17 cellular contexts compared by ENCODE assay signal in the genomic region with DNA sequence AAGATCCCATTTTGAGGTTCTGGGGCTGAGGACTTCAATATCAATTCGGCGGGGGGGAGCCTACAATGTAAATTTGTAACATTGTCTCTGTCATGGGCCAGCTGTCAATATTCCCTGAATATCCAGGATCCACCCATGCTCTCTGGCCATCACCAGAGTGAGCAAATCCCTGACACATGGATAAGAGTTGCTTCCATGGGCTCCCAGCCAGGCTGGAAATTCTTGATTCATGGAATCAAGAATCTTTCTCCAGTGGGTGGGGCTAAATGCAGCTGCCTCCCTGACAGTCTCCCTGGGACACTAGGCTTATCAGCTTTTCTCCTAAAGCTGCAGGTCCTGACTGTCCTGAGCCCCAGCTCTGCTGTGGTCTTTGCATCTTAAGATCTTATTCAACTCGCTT.
"Had no signal": no experiment of that assay in that cellular context is flagged by ENCODE, and none has a peak within 500 bp of the region (broad histone marks: within the 10 kb centered on the region; RNA-seq: fewer than 3 reads in every experiment).

No MANE protein-coding gene starts in this region.

- H3K4me3 ChIP-seq: mucosa of descending colon, suprapubic skin, upper lobe of left lung had no signal

- H3K4me1 ChIP-seq: suprapubic skin, upper lobe of left lung had no signal

- H3K27me3 ChIP-seq: upper lobe of left lung had no signal

- H3K27ac ChIP-seq: suprapubic skin, upper lobe of left lung had no signal

- H3K9me3 ChIP-seq: mucosa of descending colon, suprapubic skin, upper lobe of left lung had no signal

- H3K36me3 ChIP-seq: suprapubic skin, upper lobe of left lung had no signal

- ATAC-seq: activated T-helper 17 cell treated with anti-CD3 and anti-CD28 coated beads, Interleukin-2, amount 50 U/mL, for 72 hours; mucosa of descending colon; natural killer cell treated with Interleukin-12 subunit alpha and Interleukin-12 subunit beta and Interleukin-15 and Interleukin-18, amount 100 ng/mL, for 72 hours; T-cell; WTC11 had no signal

- DNase-seq: activated naive CD4-positive, alpha-beta T cell treated with anti-CD3 and anti-CD28 coated beads for 36 hours; activated T-cell treated with anti-CD3 and anti-CD28 coated beads for 4 hours; caudate nucleus; cortex of kidney; effector CD8-positive, alpha-beta T cell; immature natural killer cell; mammary epithelial cell; mucosa of descending colon; stimulated activated CD4-positive, alpha-beta T cell treated with anti-CD3 and anti-CD28 coated beads, Interleukin-2, amount 100 ng/mL, for 48 hours; stimulated activated naive CD4-positive, alpha-beta T cell treated with Interleukin-2 at 50 U/mL for 16 hours; T-cell; T1000; upper lobe of left lung had no signal
